In genomic region chr2:150255528-150255927, GRCh38 we compare ENCODE assay signal across 20 cellular contexts.
DNase-seq lines count a peak whose midpoint lies in the region; ATAC-seq, FAIRE-seq and TF ChIP-seq lines count a peak whose summit lies in the region.
"Had no signal": no experiment of that assay in that cellular context is flagged by ENCODE, and none has a peak within 500 bp of the region (broad histone marks: within the 10 kb centered on the region; RNA-seq: fewer than 3 reads in every experiment).

No MANE protein-coding gene starts in this region.

- POLR2A ChIA-PET in HepG2 (lab: Yijun Ruan, JAX) = no interaction called here

- TF ChIP-seq RAD21 in liver (IDR thresholded peaks at IDR 0.05) = peak in 1 of 2 donors; percentile 31
- no peak for TF ChIP-seq RAD21 in HepG2 (CRISPR knock-in tag; IDR thresholded peaks at IDR 0.05)

- H2AFZ ChIP-seq in HepG2 (ENCODE audit: low read length) = no peak overlapping the region

- intact Hi-C loops in HepG2 (cut with micrococcal nuclease; ENCODE audit: unreplicated experiment) = no loop called here
- intact Hi-C loops in left lung (cut with DNase I) = no loop called here

- no peaks in the 10 kb centered on the region for H3K4me1 ChIP-seq in liver (ENCODE audit: control insufficient read depth in 4 of 4, insufficient read depth in 4 of 4, low read length in 3 of 4)
- H3K4me1 ChIP-seq in HepG2 (ENCODE audit: insufficient read depth, low read length) = no peaks in the 10 kb centered on the region
- H3K4me1 ChIP-seq in left lung = no peaks in the 10 kb centered on the region
- no peaks in the 10 kb centered on the region for H3K4me1 ChIP-seq in HAP-1

- no peak for TF ChIP-seq POLR2A in HepG2 (IDR thresholded peaks at IDR 0.05; ENCODE audit: insufficient read depth in 1 of 2, low read depth in 2 of 2, low read length in 2 of 2)

- DNase-seq in HepG2 (ENCODE audit: low spot score) = no peak
- DNase-seq in astrocyte of the spinal cord (ENCODE audit: low read depth, low spot score) = peak; percentile 29
- peak; percentile 89 to 91 for DNase-seq in foreskin fibroblast
- no peak for DNase-seq in DMS53 (lab: John Stamatoyannopoulos, UW)
- DNase-seq in GDM1 (lab: John Stamatoyannopoulos, UW) = no peak
- no peak for DNase-seq in left lung
- DNase-seq in HAP-1 (ENCODE audit: low spot score in 2 of 2) = no peak
- DNase-seq: activated effector memory CD4-positive, alpha-beta T cell treated with anti-CD3 and anti-CD28 coated beads, Interleukin-2, amount 50 U/mL, for 16 hours; Calu3; hippocampal formation; Kasumi-1; NCI-H187 treated with DMSO at 0.1 percent for 48 hours; NCI-H69; nephron progenitor cell; stimulated activated CD4-positive, alpha-beta T cell treated with anti-CD3 and anti-CD28 coated beads, Interleukin-2, amount 100 ng/mL, for 48 hours; T-cell had no signal

- no peak for TF ChIP-seq EP300 in HepG2 (IDR thresholded peaks at IDR 0.05; ENCODE audit: low read depth in 2 of 2, low read length in 2 of 2)
- no peak for TF ChIP-seq EP300 in HepG2 (CRISPR knock-in tag; IDR thresholded peaks at IDR 0.05; ENCODE audit: borderline replicate concordance)

- no peaks in the 10 kb centered on the region for H3K9me3 ChIP-seq in liver (ENCODE audit: control insufficient read depth in 4 of 4, low read length in 3 of 4)
- H3K9me3 ChIP-seq in HepG2 (ENCODE audit: low read length) = peaks cover 62% of the 10 kb centered on the region; the same call in 1 of the 2 replicates
- H3K9me3 ChIP-seq in left lung = no peaks in the 10 kb centered on the region
- no peaks in the 10 kb centered on the region for H3K9me3 ChIP-seq in HAP-1

- in situ Hi-C loops in HepG2 (cut with HindIII; ENCODE audit: extremely low pct_ligation_motif_present, low pct_unique_long_range_greater_than_20kb) = no loop called here
- in situ Hi-C loops in astrocyte of the spinal cord (cut with HindIII; ENCODE audit: low sequenced_read_pairs) = no loop called here
- in situ Hi-C loops in HAP-1 (cut with MboI; ENCODE audit: low sequenced_read_pairs) = no loop called here

- H3K9ac ChIP-seq in liver (ENCODE audit: low read depth in 1 of 2, low read length in 2 of 2) (no peak overlapping the region), HepG2 (ENCODE audit: insufficient read depth, low read depth, low read length) (no peak overlapping the region)

- no peak overlapping the region for H3K4me3 ChIP-seq in liver (ENCODE audit: low read depth in 1 of 3, low read length in 3 of 3)
- H3K4me3 ChIP-seq in HepG2 (replicated peaks in 1 of 3; ENCODE audit: insufficient read depth in 1 of 3, low read depth in 2 of 3, low read length in 3 of 3) = no peak overlapping the region
- H3K4me3 ChIP-seq in astrocyte of the spinal cord (ENCODE audit: low read depth, low read length) = no peak overlapping the region
- no peak overlapping the region for H3K4me3 ChIP-seq in foreskin fibroblast (ENCODE audit: low read depth in 1 of 2, low read length in 2 of 2)
- H3K4me3 ChIP-seq in left lung = no peak overlapping the region
- no peak overlapping the region for H3K4me3 ChIP-seq in HAP-1

- CTCF ChIA-PET in HepG2 (lab: Yijun Ruan, JAX; ENCODE audit: low intra/inter-chr PET ratio, low total read pairs) = no interaction called here

- ATAC-seq in HepG2 (no peak), left lung (no peak)
- ATAC-seq: T-cell, WTC11 had no signal

- no peaks in the 10 kb centered on the region for H3K79me2 ChIP-seq in HepG2 (ENCODE audit: insufficient read depth, low read length)

- no peak for FAIRE-seq in HepG2 (lab: Jason Lieb, UNC)
- FAIRE-seq: urothelium cell line had no signal

- no peaks in the 10 kb centered on the region for H4K20me1 ChIP-seq in HepG2 (ENCODE audit: insufficient read depth, low read length)

- no peaks in the 10 kb centered on the region for H3K36me3 ChIP-seq in liver (ENCODE audit: control insufficient read depth in 4 of 4, insufficient read depth in 3 of 4, low read depth in 1 of 4, low read length in 3 of 4)
- no peaks in the 10 kb centered on the region for H3K36me3 ChIP-seq in HepG2 (replicated peaks in 1 of 2; ENCODE audit: control insufficient read depth in 1 of 2, insufficient read depth in 2 of 2, low read length in 2 of 2)
- no peaks in the 10 kb centered on the region for H3K36me3 ChIP-seq in left lung
- no peaks in the 10 kb centered on the region for H3K36me3 ChIP-seq in HAP-1 (replicated peaks)

- H3K27me3 ChIP-seq in liver (ENCODE audit: control insufficient read depth in 4 of 4, insufficient read depth in 4 of 4, low read length in 3 of 4) (no peaks in the 10 kb centered on the region), HepG2 (ENCODE audit: control insufficient read depth in 1 of 2, insufficient read depth in 2 of 2, low read length in 2 of 2) (no peaks in the 10 kb centered on the region), left lung (no peaks in the 10 kb centered on the region), HAP-1 (ENCODE audit: low read depth) (no peaks in the 10 kb centered on the region)

- H3K4me2 ChIP-seq in HepG2 (ENCODE audit: low read depth, low read length) = no peak overlapping the region

- no TSS peak for BruUV-seq in HepG2 (replicated peaks; lab: Mats Ljungman, UMichigan)

- no peak overlapping the region for H3K27ac ChIP-seq in liver (ENCODE audit: low read depth in 1 of 2, low read length in 2 of 2)
- H3K27ac ChIP-seq in HepG2 (ENCODE audit: extremely low read length, insufficient read depth, low read length) = no peak overlapping the region
- H3K27ac ChIP-seq in left lung = no peak overlapping the region
- H3K27ac ChIP-seq: epithelial cell of prostate had no signal

- TF ChIP-seq CTCF in liver (IDR thresholded peaks at IDR 0.05; ENCODE audit: low read depth, low read length, missing input control) (no peak), HepG2 (CRISPR knock-in tag; IDR thresholded peaks at IDR 0.05) (no peak), astrocyte of the spinal cord (IDR thresholded peaks at IDR 0.05; ENCODE audit: low read depth, low read length) (no peak), foreskin fibroblast (IDR thresholded peaks at IDR 0.05; ENCODE audit: low read depth, low read length) (no peak), left lung (IDR thresholded peaks at IDR 0.05) (no peak)

TF ChIP-seq in liver, 16 proteins besides CTCF, POLR2A, EP300 and RAD21 (continues in another document):
- TF ChIP-seq HNF4G (IDR thresholded peaks at IDR 0.05) (no peak), YY1 (IDR thresholded peaks at IDR 0.05) (no peak), GABPA (IDR thresholded peaks at IDR 0.05 in 1 of 2, conservative IDR thresholded peaks at IDR 0.05 in 1 of 2) (no peak), NR2F2 (IDR thresholded peaks at IDR 0.05) (peak; percentile 98), REST (IDR thresholded peaks at IDR 0.05) (no peak), EGR1 (IDR thresholded peaks at IDR 0.05; ENCODE audit: low read depth in 2 of 2) (no peak)

TF ChIP-seq in HepG2, 621 proteins besides CTCF, POLR2A, EP300 and RAD21:
- TF ChIP-seq HDAC1 (CRISPR knock-in tag; IDR thresholded peaks at IDR 0.05) (no peak), ATF3 (CRISPR knock-in tag; IDR thresholded peaks at IDR 0.05) (no peak), ZKSCAN1 (IDR thresholded peaks at IDR 0.05; ENCODE audit: low read length) (no peak), ZNF326 (CRISPR knock-in tag; IDR thresholded peaks at IDR 0.05; ENCODE audit: borderline replicate concordance) (no peak), ZNF510 (CRISPR knock-in tag; IDR thresholded peaks at IDR 0.05; ENCODE audit: low read depth) (no peak), ZNF891 (CRISPR knock-in tag; IDR thresholded peaks at IDR 0.05) (no peak), ZNF841 (CRISPR knock-in tag; IDR thresholded peaks at IDR 0.05; ENCODE audit: borderline replicate concordance) (no peak)

Comparison
In these comparisons a context has a peak if more than half of its experiments do, and no peak if none do; other contexts are left out.
1. DNase-seq: peak in astrocyte of the spinal cord (single experiment) and foreskin fibroblast (2 of 2); none in HepG2 (single experiment), DMS53 (single experiment), GDM1 (single experiment), left lung (0 of 2) and HAP-1 (0 of 2).